In genomic region chr17:30323895-30324319, GRCh38 we compare ENCODE assay signal across 9 cellular contexts. TPM values are rescaled to one million over a fixed set of nuclear protein-coding genes. Genes with fewer than 3 reads are reported as not detected.
DNase-seq lines count a peak whose midpoint lies in the region; ATAC-seq and TF ChIP-seq lines count a peak whose summit lies in the region.
"Had no signal": no experiment of that assay in that cellular context is flagged by ENCODE, and none has a peak within 500 bp of the region (broad histone marks: within the 10 kb centered on the region; RNA-seq: fewer than 3 reads in every experiment).

No MANE protein-coding gene starts in this region.

- H3K9me3 Mint-ChIP-seq in stimulated activated naive CD8-positive, alpha-beta T cell treated with anti-CD3 and anti-CD28 coated beads, Interleukin-15, amount 100 ng/mL, for 72 hours = no peaks in the 10 kb centered on the region
- no peaks in the 10 kb centered on the region for H3K9me3 Mint-ChIP-seq in activated T-helper 1 cell treated with anti-CD3 and anti-CD28 coated beads, Interleukin-12 subunit alpha, Interleukin-12 subunit beta, Interleukin-2, Interleukin-4 antibody, amounts not matched to agents 30 ng/mL and 10 ng/mL and 1 ng/mL, durations not matched to agents 14 hours and 24 hours and 36 hours

- no peaks in the 10 kb centered on the region for H3K36me3 Mint-ChIP-seq in activated T-helper 1 cell treated with anti-CD3 and anti-CD28 coated beads, Interleukin-12 subunit alpha, Interleukin-12 subunit beta, Interleukin-2, Interleukin-4 antibody, amounts not matched to agents 30 ng/mL and 10 ng/mL and 1 ng/mL, durations not matched to agents 14 hours and 24 hours and 36 hours (ENCODE audit: low read depth)

- peak; percentile 97 for ATAC-seq in stimulated activated naive CD8-positive, alpha-beta T cell treated with anti-CD3 and anti-CD28 coated beads, Interleukin-15, amount 100 ng/mL, for 72 hours
- ATAC-seq in HG02798 (IDR thresholded peaks at IDR 0.05; ENCODE audit: poor library complexity, unreplicated experiment) = no peak
- ATAC-seq in GM18868 (IDR thresholded peaks at IDR 0.05; ENCODE audit: unreplicated experiment) = no peak

- TF ChIP-seq CTCF in AG10803 (conservative IDR thresholded peaks at IDR 0.05; ENCODE audit: low read length) (no peak), cardiac fibroblast (IDR thresholded peaks at IDR 0.05; ENCODE audit: low read depth, low read length) (no peak)

- peak; percentile 50 for DNase-seq in AG10803 (ENCODE audit: low read depth)
- peak; percentile 71 for DNase-seq in HT1080 (ENCODE audit: low read depth)
- peak in 3 of 5 donors; percentile 4 to 25 (median 8) for DNase-seq in T-helper 1 cell
- DNase-seq in cardiac fibroblast (ENCODE audit: low read depth in 2 of 2) = peak; percentile 66 to 76
- DNase-seq in stimulated activated naive CD8-positive, alpha-beta T cell treated with anti-CD3 and anti-CD28 coated beads, Interleukin-15, amount 100 ng/mL, for 72 hours = peak; percentile 17 to 56
- DNase-seq in activated T-helper 1 cell treated with anti-CD3 and anti-CD28 coated beads, Interleukin-12 subunit alpha, Interleukin-12 subunit beta, Interleukin-2, Interleukin-4 antibody, amounts not matched to agents 30 ng/mL and 10 ng/mL and 1 ng/mL, durations not matched to agents 14 hours and 24 hours and 36 hours (ENCODE audit: low spot score) = no peak

- H3K27ac Mint-ChIP-seq in stimulated activated naive CD8-positive, alpha-beta T cell treated with anti-CD3 and anti-CD28 coated beads, Interleukin-15, amount 100 ng/mL, for 72 hours = peak overlapping the region; percentile 90 to 92
- H3K27ac Mint-ChIP-seq in activated T-helper 1 cell treated with anti-CD3 and anti-CD28 coated beads, Interleukin-12 subunit alpha, Interleukin-12 subunit beta, Interleukin-2, Interleukin-4 antibody, amounts not matched to agents 30 ng/mL and 10 ng/mL and 1 ng/mL, durations not matched to agents 14 hours and 24 hours and 36 hours = no peak overlapping the region

- H3K4me3 ChIP-seq in AG10803 (ENCODE audit: low read length) = no peak overlapping the region
- no peak overlapping the region for H3K4me3 ChIP-seq in cardiac fibroblast (replicated peaks in 1 of 2; ENCODE audit: low read depth in 2 of 2, low read length in 2 of 2)
- H3K4me3 ChIP-seq: psoas muscle had no signal

- intact Hi-C loops in activated T-helper 1 cell treated with anti-CD3 and anti-CD28 coated beads, Interleukin-12 subunit alpha, Interleukin-12 subunit beta, Interleukin-2, Interleukin-4 antibody, amounts not matched to agents 30 ng/mL and 10 ng/mL and 1 ng/mL, durations not matched to agents 14 hours and 24 hours and 36 hours (cut with micrococcal nuclease) = no loop called here

- peaks cover 25% of the 10 kb centered on the region for H3K4me1 Mint-ChIP-seq in stimulated activated naive CD8-positive, alpha-beta T cell treated with anti-CD3 and anti-CD28 coated beads, Interleukin-15, amount 100 ng/mL, for 72 hours
- peaks cover 17% of the 10 kb centered on the region for H3K4me1 Mint-ChIP-seq in activated T-helper 1 cell treated with anti-CD3 and anti-CD28 coated beads, Interleukin-12 subunit alpha, Interleukin-12 subunit beta, Interleukin-2, Interleukin-4 antibody, amounts not matched to agents 30 ng/mL and 10 ng/mL and 1 ng/mL, durations not matched to agents 14 hours and 24 hours and 36 hours (ENCODE audit: low read depth)

- no peaks in the 10 kb centered on the region for H3K27me3 Mint-ChIP-seq in stimulated activated naive CD8-positive, alpha-beta T cell treated with anti-CD3 and anti-CD28 coated beads, Interleukin-15, amount 100 ng/mL, for 72 hours
- H3K27me3 Mint-ChIP-seq in activated T-helper 1 cell treated with anti-CD3 and anti-CD28 coated beads, Interleukin-12 subunit alpha, Interleukin-12 subunit beta, Interleukin-2, Interleukin-4 antibody, amounts not matched to agents 30 ng/mL and 10 ng/mL and 1 ng/mL, durations not matched to agents 14 hours and 24 hours and 36 hours (ENCODE audit: insufficient read depth) = peaks cover 15% of the 10 kb centered on the region

- H3K4me3 Mint-ChIP-seq in stimulated activated naive CD8-positive, alpha-beta T cell treated with anti-CD3 and anti-CD28 coated beads, Interleukin-15, amount 100 ng/mL, for 72 hours = peak overlapping the region; percentile 33 to 38
- H3K4me3 Mint-ChIP-seq in activated T-helper 1 cell treated with anti-CD3 and anti-CD28 coated beads, Interleukin-12 subunit alpha, Interleukin-12 subunit beta, Interleukin-2, Interleukin-4 antibody, amounts not matched to agents 30 ng/mL and 10 ng/mL and 1 ng/mL, durations not matched to agents 14 hours and 24 hours and 36 hours = no peak overlapping the region

RNA-seq across cellular contexts. Expression of gene TMIGD1, which starts 9.9 kb away (rescaled TPM):
- total RNA-seq in HT1080 (2014; rRNA removed; shearing (Covaris generic)) = not detected in 2 replicates
- not detected in 2 replicates for polyA plus RNA-seq in HT1080 (2015; cell fraction: cytosol; rRNA removed)
- polyA plus RNA-seq in HT1080 (2015; cell fraction: nucleus; rRNA removed) = not detected in 2 replicates
- total RNA-seq in activated T-helper 1 cell treated with anti-CD3 and anti-CD28 coated beads, Interleukin-12 subunit alpha, Interleukin-12 subunit beta, Interleukin-2, Interleukin-4 antibody, amounts not matched to agents 30 ng/mL and 10 ng/mL and 1 ng/mL, durations not matched to agents 14 hours and 24 hours and 36 hours = not detected in 2 replicates
- total RNA-seq: psoas muscle had no signal
- polyA plus RNA-seq: psoas muscle had no signal

RNA-seq across cellular contexts. Expression of gene BLMH, which starts 32.2 kb away (rescaled TPM):
- total RNA-seq in HT1080 (2014; rRNA removed; shearing (Covaris generic)) = 32.7 and 53.8 TPM in 2 replicates
- polyA plus RNA-seq in HT1080 (2015; cell fraction: cytosol; rRNA removed) = 49.8 and 58.5 TPM in 2 replicates
- 59.0 and 66.8 TPM in 2 replicates for polyA plus RNA-seq in HT1080 (2015; cell fraction: nucleus; rRNA removed)
- total RNA-seq in activated T-helper 1 cell treated with anti-CD3 and anti-CD28 coated beads, Interleukin-12 subunit alpha, Interleukin-12 subunit beta, Interleukin-2, Interleukin-4 antibody, amounts not matched to agents 30 ng/mL and 10 ng/mL and 1 ng/mL, durations not matched to agents 14 hours and 24 hours and 36 hours = 64.8 and 64.9 TPM in 2 replicates

RNA-seq across cellular contexts. Expression of gene CPD, which starts 54.8 kb away (rescaled TPM):
- 30.8 and 55.9 TPM in 2 replicates for total RNA-seq in HT1080 (2014; rRNA removed; shearing (Covaris generic))
- 12.7 and 15.7 TPM in 2 replicates for polyA plus RNA-seq in HT1080 (2015; cell fraction: cytosol; rRNA removed)
- 44.5 and 44.6 TPM in 2 replicates for polyA plus RNA-seq in HT1080 (2015; cell fraction: nucleus; rRNA removed)
- 29.7 and 35.3 TPM in 2 replicates for total RNA-seq in activated T-helper 1 cell treated with anti-CD3 and anti-CD28 coated beads, Interleukin-12 subunit alpha, Interleukin-12 subunit beta, Interleukin-2, Interleukin-4 antibody, amounts not matched to agents 30 ng/mL and 10 ng/mL and 1 ng/mL, durations not matched to agents 14 hours and 24 hours and 36 hours
